Comparison of ENCODE assay signal across 2 cellular contexts in genomic region chr9:134174526-134175290, GRCh38.
TF ChIP-seq lines count a peak whose summit lies in the region.

No MANE protein-coding gene starts in this region.

TF ChIP-seq in HEK293, 187 proteins besides CTCF, POLR2A, EP300 and RAD21:
- peak; percentile 92; the same call in 1 of the 2 replicates for TF ChIP-seq ZNF610 (tag by site-specific recombination; IDR thresholded peaks at IDR 0.05; ENCODE audit: borderline replicate concordance)
- TF ChIP-seq ZNF623 (tag by site-specific recombination; IDR thresholded peaks at IDR 0.05), result peak; percentile 36
- TF ChIP-seq OVOL3 (tag by site-specific recombination; IDR thresholded peaks at IDR 0.05), result no peak
- no peak for TF ChIP-seq ZNF211 (tag by site-specific recombination; IDR thresholded peaks at IDR 0.05; ENCODE audit: low read depth)

TF ChIP-seq in K562, 482 proteins besides CTCF, POLR2A, EP300 and RAD21:
- TF ChIP-seq, protein P1, sequence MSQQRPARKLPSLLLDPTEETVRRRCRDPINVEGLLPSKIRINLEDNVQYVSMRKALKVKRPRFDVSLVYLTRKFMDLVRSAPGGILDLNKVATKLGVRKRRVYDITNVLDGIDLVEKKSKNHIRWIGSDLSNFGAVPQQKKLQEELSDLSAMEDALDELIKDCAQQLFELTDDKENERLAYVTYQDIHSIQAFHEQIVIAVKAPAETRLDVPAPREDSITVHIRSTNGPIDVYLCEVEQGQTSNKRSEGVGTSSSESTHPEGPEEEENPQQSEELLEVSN (IDR thresholded peaks at IDR 0.05; ENCODE audit: borderline replicate concordance in 1 of 2, extremely low read depth in 1 of 2, insufficient read depth in 1 of 2, insufficient read length in 1 of 2, low read depth in 1 of 2, low read length in 1 of 2, poor library complexity in 1 of 2, severe bottlenecking in 1 of 2), result peak in 1 of 2 experiments; percentile 9
- TF ChIP-seq, protein P2, sequence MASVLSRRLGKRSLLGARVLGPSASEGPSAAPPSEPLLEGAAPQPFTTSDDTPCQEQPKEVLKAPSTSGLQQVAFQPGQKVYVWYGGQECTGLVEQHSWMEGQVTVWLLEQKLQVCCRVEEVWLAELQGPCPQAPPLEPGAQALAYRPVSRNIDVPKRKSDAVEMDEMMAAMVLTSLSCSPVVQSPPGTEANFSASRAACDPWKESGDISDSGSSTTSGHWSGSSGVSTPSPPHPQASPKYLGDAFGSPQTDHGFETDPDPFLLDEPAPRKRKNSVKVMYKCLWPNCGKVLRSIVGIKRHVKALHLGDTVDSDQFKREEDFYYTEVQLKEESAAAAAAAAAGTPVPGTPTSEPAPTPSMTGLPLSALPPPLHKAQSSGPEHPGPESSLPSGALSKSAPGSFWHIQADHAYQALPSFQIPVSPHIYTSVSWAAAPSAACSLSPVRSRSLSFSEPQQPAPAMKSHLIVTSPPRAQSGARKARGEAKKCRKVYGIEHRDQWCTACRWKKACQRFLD (CRISPR knock-in tag; IDR thresholded peaks at IDR 0.05), result no peak
- TF ChIP-seq L3MBTL2 (IDR thresholded peaks at IDR 0.05) (peak; percentile 23; the same call in 1 of the 2 replicates), HNRNPL (IDR thresholded peaks at IDR 0.05; ENCODE audit: low read depth, low read length) (no peak), MXI1 (IDR thresholded peaks at IDR 0.05; ENCODE audit: low read depth, low read length) (no peak), POLR2AphosphoS2 (IDR thresholded peaks at IDR 0.05; ENCODE audit: low read length) (no peak), ZNF695 (CRISPR knock-in tag; IDR thresholded peaks at IDR 0.05) (no peak), ZNF121 (CRISPR knock-in tag; conservative IDR thresholded peaks at IDR 0.05) (no peak)
TF ChIP-seq in K562: peak in this region for 2.
